10 cellular contexts compared by ENCODE assay signal in the genomic region with DNA sequence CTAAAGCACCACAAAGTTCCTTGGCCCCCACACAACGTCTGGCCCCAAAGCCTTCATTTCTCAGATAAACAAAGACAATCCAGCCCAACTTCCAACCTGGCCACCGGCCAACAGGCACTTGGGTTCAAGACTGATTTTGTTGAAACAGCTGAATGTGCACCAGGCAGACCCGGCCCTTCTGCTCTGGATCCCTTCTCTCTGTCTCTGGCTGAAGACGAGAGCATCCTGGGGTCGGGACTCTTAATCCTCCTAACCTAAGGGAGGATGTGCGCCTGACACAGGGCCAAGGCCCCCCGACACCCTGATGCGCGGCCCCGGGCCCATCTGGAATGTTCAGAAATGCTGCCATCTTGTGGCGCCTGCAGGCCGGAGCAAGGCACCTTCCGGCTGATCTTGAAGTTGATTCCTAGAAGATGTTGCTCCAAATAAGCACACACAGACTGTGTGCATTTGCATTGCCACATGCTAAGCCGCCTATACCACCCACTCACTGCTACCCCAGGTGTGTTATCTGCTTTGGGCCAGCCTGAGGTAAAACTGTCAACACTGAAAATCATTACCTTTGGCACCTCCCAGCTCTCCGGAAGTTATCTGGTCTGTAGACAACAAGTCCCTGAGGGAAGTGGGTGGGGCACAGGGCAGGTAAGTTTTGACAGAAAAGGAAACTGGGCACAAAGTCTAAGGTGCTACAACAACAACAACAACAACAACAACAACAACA.
DNase-seq lines count a peak whose midpoint lies in the region; ATAC-seq, FAIRE-seq and TF ChIP-seq lines count a peak whose summit lies in the region.
"Had no signal": no experiment of that assay in that cellular context is flagged by ENCODE, and none has a peak within 500 bp of the region (broad histone marks: within the 10 kb centered on the region; RNA-seq: fewer than 3 reads in every experiment).

No MANE protein-coding gene starts in this region.

- H3K4me3 ChIP-seq in MM.1S (ENCODE audit: low read length) (0 out of 2 replicates have a peak overlapping the region, but pooled peaks have one; percentile 4), GM12878 (no peak overlapping the region)

- no peaks in the 10 kb centered on the region for H3F3A ChIP-seq in MM.1S (ENCODE audit: insufficient read depth, low read length)

- H3K27ac Mint-ChIP-seq in activated naive CD4-positive, alpha-beta T cell treated with anti-CD3 and anti-CD28 coated beads, Interleukin-2, amount 10 ng/mL, durations not matched to agents 7 days and 5 days, result no peak overlapping the region
- no peak overlapping the region for H3K27ac Mint-ChIP-seq in stimulated activated naive CD8-positive, alpha-beta T cell treated with anti-CD3 and anti-CD28 coated beads, Interleukin-15, amount 100 ng/mL, for 72 hours
- H3K27ac Mint-ChIP-seq: stimulated activated naive CD8-positive, alpha-beta T cell treated with anti-CD3 and anti-CD28 coated beads, Interleukin-15, Interleukin-2, amounts not matched to agents 100 ng/mL and 50 ng/mL, for 24 hours had no signal

- peak; percentile 44 for DNase-seq in activated naive CD4-positive, alpha-beta T cell treated with anti-CD3 and anti-CD28 coated beads, Interleukin-2, amount 10 ng/mL, durations not matched to agents 7 days and 5 days
- no peak for DNase-seq in activated naive CD4-positive, alpha-beta T cell treated with anti-CD3 and anti-CD28 coated beads, Interleukin-2, amount 50 U/mL, for 16 hours
- DNase-seq in MM.1S, result peak; percentile 43
- DNase-seq in GM12878 (ENCODE audit: low read depth, low spot score), result no peak
- DNase-seq in inferior parietal cortex (ENCODE audit: extremely low spot score), result peak; percentile 45
- DNase-seq in stimulated activated naive CD8-positive, alpha-beta T cell treated with anti-CD3 and anti-CD28 coated beads, Interleukin-15, amount 100 ng/mL, for 72 hours, result peak; percentile 5 to 21
- DNase-seq in DMS153 treated with DMSO at 0.1 percent for 48 hours (lab: John Stamatoyannopoulos, UW; ENCODE audit: unreplicated experiment), result no peak

- ATAC-seq in GM12878 (peak; percentile 71), HG03565 (IDR thresholded peaks at IDR 0.05; ENCODE audit: unreplicated experiment) (no peak)
- ATAC-seq in stimulated activated naive CD8-positive, alpha-beta T cell treated with anti-CD3 and anti-CD28 coated beads, Interleukin-15, amount 100 ng/mL, for 72 hours, result peak; percentile 67

- FAIRE-seq in GM12878 (lab: Jason Lieb, UNC), result no peak

- H3K27ac ChIP-seq in MM.1S (ENCODE audit: low read length) (no peak overlapping the region), GM12878 (ENCODE audit: control insufficient read depth, insufficient read depth) (no peak overlapping the region)

- RAD21 ChIA-PET in GM12878 (lab: Charles Lee; ENCODE audit: unreplicated experiment), result no interaction called here

- peak overlapping the region; percentile 57; the same call in 1 of the 2 replicates for H3K4me2 ChIP-seq in MM.1S (ENCODE audit: low read depth, low read length)
- no peak overlapping the region for H3K4me2 ChIP-seq in GM12878 (ENCODE audit: control insufficient read depth, insufficient read depth)

- no peaks in the 10 kb centered on the region for H3K79me2 ChIP-seq in MM.1S (ENCODE audit: low read length)
- H3K79me2 ChIP-seq in GM12878 (ENCODE audit: control insufficient read depth, insufficient read depth, low read length), result no peaks in the 10 kb centered on the region

- no peaks in the 10 kb centered on the region for H3K9me3 Mint-ChIP-seq in activated naive CD4-positive, alpha-beta T cell treated with anti-CD3 and anti-CD28 coated beads, Interleukin-2, amount 10 ng/mL, durations not matched to agents 7 days and 5 days
- H3K9me3 Mint-ChIP-seq in stimulated activated naive CD8-positive, alpha-beta T cell treated with anti-CD3 and anti-CD28 coated beads, Interleukin-15, amount 100 ng/mL, for 72 hours, result no peaks in the 10 kb centered on the region
- H3K9me3 Mint-ChIP-seq: central memory CD8-positive, alpha-beta T cell; stimulated activated naive CD8-positive, alpha-beta T cell treated with anti-CD3 and anti-CD28 coated beads, Interleukin-15, Interleukin-2, amounts not matched to agents 100 ng/mL and 50 ng/mL, for 24 hours had no signal

- peak; percentile 73 for TF ChIP-seq CTCF in MM.1S (IDR thresholded peaks at IDR 0.05; ENCODE audit: low read length)
- peak; percentile 44 to 75 (median 58) for TF ChIP-seq CTCF in GM12878 (IDR thresholded peaks at IDR 0.05 in 2 of 3, conservative IDR thresholded peaks at IDR 0.05 in 1 of 3; ENCODE audit: control insufficient read depth in 2 of 3, extremely low read depth in 1 of 3, insufficient read depth in 1 of 3, low read depth in 3 of 3, low read length in 3 of 3)

- 7% methylated on average over 15 of the region's 15 CpGs for WGBS in GM12878 (ENCODE audit: insufficient coverage, insufficient replicate concordance, low lambda C conversion rate, missing lambda C conversion rate)

- TF ChIP-seq RAD21 in GM12878 (IDR thresholded peaks at IDR 0.05; ENCODE audit: insufficient read depth, low read depth, low read length), result peak; percentile 53

- H3K9me2 ChIP-seq in MM.1S (replicated peaks; ENCODE audit: insufficient read depth, low read length), result no peaks in the 10 kb centered on the region

- no peak for TF ChIP-seq POLR2A in GM12878 (IDR thresholded peaks at IDR 0.05; ENCODE audit: low read depth, low read length)

- in situ Hi-C loops in GM12878 (cut with MboI), result no loop called here

- H3K27me3 Mint-ChIP-seq in activated naive CD4-positive, alpha-beta T cell treated with anti-CD3 and anti-CD28 coated beads, Interleukin-2, amount 10 ng/mL, durations not matched to agents 7 days and 5 days, result peaks cover 24% of the 10 kb centered on the region
- H3K27me3 Mint-ChIP-seq in stimulated activated naive CD8-positive, alpha-beta T cell treated with anti-CD3 and anti-CD28 coated beads, Interleukin-15, amount 100 ng/mL, for 72 hours, result peaks cover 36% of the 10 kb centered on the region

- no peaks in the 10 kb centered on the region for H3K27me3 ChIP-seq in MM.1S (replicated peaks; ENCODE audit: insufficient read depth, low read length)
- H3K27me3 ChIP-seq in GM12878 (replicated peaks in 1 of 2; ENCODE audit: control insufficient read depth in 2 of 2, insufficient read depth in 2 of 2, low read length in 1 of 2), result no peaks in the 10 kb centered on the region; a peak in 1 of 4 replicates

- no TSS peak for BruUV-seq in GM12878 (replicated peaks; lab: Mats Ljungman, UMichigan)

- SMC1A ChIA-PET in GM12878 (lab: Charles Lee; ENCODE audit: uncharacterized antibody, unreplicated experiment), result interaction anchor here (1.4 kb wide), 1 partner anchor 10 kb away, joined by 4 read pairs; no protein-coding TSS in a partner anchor

- no peaks in the 10 kb centered on the region for H3K36me3 ChIP-seq in MM.1S (replicated peaks; ENCODE audit: insufficient read depth, low read length)
- no peaks in the 10 kb centered on the region for H3K36me3 ChIP-seq in GM12878 (ENCODE audit: control insufficient read depth in 2 of 2, insufficient read depth in 2 of 2, low read length in 1 of 2)

- TF ChIP-seq EP300 in GM12878 (IDR thresholded peaks at IDR 0.05; ENCODE audit: borderline replicate concordance in 1 of 2, control insufficient read depth in 1 of 2, low read depth in 2 of 2, low read length in 2 of 2), result no peak

- H3K4me1 Mint-ChIP-seq in activated naive CD4-positive, alpha-beta T cell treated with anti-CD3 and anti-CD28 coated beads, Interleukin-2, amount 10 ng/mL, durations not matched to agents 7 days and 5 days, result no peaks in the 10 kb centered on the region
- no peaks in the 10 kb centered on the region for H3K4me1 Mint-ChIP-seq in stimulated activated naive CD8-positive, alpha-beta T cell treated with anti-CD3 and anti-CD28 coated beads, Interleukin-15, amount 100 ng/mL, for 72 hours
- H3K4me1 Mint-ChIP-seq: central memory CD8-positive, alpha-beta T cell had no signal

- no peaks in the 10 kb centered on the region for H3K4me1 ChIP-seq in MM.1S (ENCODE audit: low read length)
- H3K4me1 ChIP-seq in GM12878 (ENCODE audit: control insufficient read depth, insufficient read depth, low read length), result no peaks in the 10 kb centered on the region

- H4K20me1 ChIP-seq in MM.1S (ENCODE audit: insufficient read depth, low read length), result no peaks in the 10 kb centered on the region
- no peaks in the 10 kb centered on the region for H4K20me1 ChIP-seq in GM12878 (ENCODE audit: control insufficient read depth, insufficient read depth)

- POLR2A ChIA-PET in GM12878 (lab: Charles Lee), result interaction anchor here (0.6 kb wide), 1 partner anchor 970 kb away, joined by 3 read pairs; no protein-coding TSS in a partner anchor

- H3K9me3 ChIP-seq in MM.1S (replicated peaks; ENCODE audit: insufficient read depth, low read length), result no peaks in the 10 kb centered on the region
- H3K9me3 ChIP-seq in GM12878 (replicated peaks; ENCODE audit: control insufficient read depth, insufficient read depth, low read length), result no peaks in the 10 kb centered on the region

- intact Hi-C loops in GM12878 (cut with micrococcal nuclease; ENCODE audit: unreplicated experiment), result no loop called here

- H3K36me3 Mint-ChIP-seq in activated naive CD4-positive, alpha-beta T cell treated with anti-CD3 and anti-CD28 coated beads, Interleukin-2, amount 10 ng/mL, durations not matched to agents 7 days and 5 days, result no peaks in the 10 kb centered on the region

- CTCF ChIA-PET in activated naive CD4-positive, alpha-beta T cell treated with anti-CD3 and anti-CD28 coated beads, Interleukin-2, amount 10 ng/mL, durations not matched to agents 7 days and 5 days (lab: Charles Lee), result interaction anchor here (1.1 kb wide), 1 partner anchor 109 kb away, joined by 5 read pairs; no protein-coding TSS in a partner anchor
- CTCF ChIA-PET in GM12878 (lab: Yijun Ruan, JAX), result interaction anchor here (0.8 to 1.7 kb wide), 7 partner anchors 8 to 982 kb away, joined by 3 to 5 read pairs (median 3); no protein-coding TSS in a partner anchor

- H2AFZ ChIP-seq in MM.1S (ENCODE audit: low read length), result peak overlapping the region; percentile 79
- H2AFZ ChIP-seq in GM12878 (ENCODE audit: control insufficient read depth, low read depth, low read length), result no peak overlapping the region

- no peak overlapping the region for H3K9ac ChIP-seq in MM.1S (ENCODE audit: low read length)
- no peak overlapping the region for H3K9ac ChIP-seq in GM12878 (ENCODE audit: control insufficient read depth, insufficient read depth, low read length)

- H3K4me3 Mint-ChIP-seq in activated naive CD4-positive, alpha-beta T cell treated with anti-CD3 and anti-CD28 coated beads, Interleukin-2, amount 10 ng/mL, durations not matched to agents 7 days and 5 days, result no peak overlapping the region
- no peak overlapping the region for H3K4me3 Mint-ChIP-seq in stimulated activated naive CD8-positive, alpha-beta T cell treated with anti-CD3 and anti-CD28 coated beads, Interleukin-15, amount 100 ng/mL, for 72 hours
- H3K4me3 Mint-ChIP-seq: central memory CD8-positive, alpha-beta T cell; stimulated activated naive CD8-positive, alpha-beta T cell treated with anti-CD3 and anti-CD28 coated beads, Interleukin-15, Interleukin-2, amounts not matched to agents 100 ng/mL and 50 ng/mL, for 24 hours had no signal

Comparison
In these comparisons a context has a peak if more than half of its experiments do, and no peak if none do; other contexts are left out.
1. DNase-seq: peak in activated naive CD4-positive, alpha-beta T cell treated with anti-CD3 and anti-CD28 coated beads, Interleukin-2, amount 10 ng/mL, durations not matched to agents 7 days and 5 days (single experiment), MM.1S (single experiment), inferior parietal cortex (single experiment) and stimulated activated naive CD8-positive, alpha-beta T cell treated with anti-CD3 and anti-CD28 coated beads, Interleukin-15, amount 100 ng/mL, for 72 hours (2 of 2); none in activated naive CD4-positive, alpha-beta T cell treated with anti-CD3 and anti-CD28 coated beads, Interleukin-2, amount 50 U/mL, for 16 hours (single experiment), GM12878 (single experiment) and DMS153 treated with DMSO at 0.1 percent for 48 hours (single experiment).